29 cellular contexts compared by ENCODE assay signal in the genomic region with DNA sequence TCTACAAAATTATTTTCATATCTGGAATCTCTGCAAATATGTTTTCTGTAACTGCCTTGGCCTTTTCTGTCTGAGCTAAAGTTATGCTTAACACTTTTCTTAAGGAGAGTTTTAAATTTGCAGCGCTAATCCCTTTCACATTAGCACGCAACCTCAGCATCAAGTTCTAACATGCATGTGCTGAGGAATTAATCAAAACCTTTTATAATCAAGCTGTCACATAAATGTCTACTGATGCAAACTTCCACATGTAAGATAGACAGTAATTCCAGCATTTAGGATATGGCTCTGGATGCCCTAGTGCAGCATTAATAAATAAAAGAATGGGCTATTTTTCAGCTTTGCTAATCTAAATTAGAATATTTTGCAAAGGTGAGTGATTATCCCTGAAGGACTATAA. TPM values are rescaled to one million over a fixed set of nuclear protein-coding genes. Genes with fewer than 3 reads are reported as not detected.
"Had no signal": no experiment of that assay in that cellular context is flagged by ENCODE, and none has a peak within 500 bp of the region (broad histone marks: within the 10 kb centered on the region; RNA-seq: fewer than 3 reads in every experiment).

No MANE protein-coding gene starts in this region.

- H3K9me3 Mint-ChIP-seq: activated CD4-positive, alpha-beta memory T cell treated with anti-CD3 and anti-CD28 coated beads for 36 hours; activated CD4-positive, alpha-beta T cell treated with anti-CD3 and anti-CD28 coated beads, Interleukin-2, amount 10 ng/mL, durations not matched to agents 24 days and 14 days; activated naive CD4-positive, alpha-beta T cell treated with anti-CD3 and anti-CD28 coated beads, Interleukin-2, amount 10 ng/mL, durations not matched to agents 7 days and 5 days; activated naive CD4-positive, alpha-beta T cell treated with anti-CD3 and anti-CD28 coated beads, Interleukin-2, amount 50 U/mL, for 72 hours; activated naive CD8-positive, alpha-beta T cell treated with anti-CD3 and anti-CD28 coated beads, Interleukin-2, amount 10 ng/mL, durations not matched to agents 7 days and 5 days; activated T-helper 1 cell treated with anti-CD3 and anti-CD28 coated beads, Interleukin-12 subunit alpha, Interleukin-12 subunit beta, Interleukin-2, Interleukin-4 antibody, amounts not matched to agents 30 ng/mL and 10 ng/mL and 1 ng/mL, durations not matched to agents 14 hours and 24 hours and 36 hours; central memory CD8-positive, alpha-beta T cell; dendritic cell treated with granulocyte-macrophage colony-stimulating factor and Interleukin-4, amounts not matched to agents 40 ng/mL and 50 ng/mL, for 4 days had no signal

- H3K36me3 Mint-ChIP-seq: activated CD4-positive, alpha-beta memory T cell treated with anti-CD3 and anti-CD28 coated beads for 36 hours; activated CD8-positive, alpha-beta memory T cell treated with anti-CD3 and anti-CD28 coated beads, Interleukin-2, amount 10 ng/mL, durations not matched to agents 7 days and 5 days; activated naive CD4-positive, alpha-beta T cell treated with anti-CD3 and anti-CD28 coated beads, Interleukin-2, amount 10 ng/mL, durations not matched to agents 7 days and 5 days; activated naive CD4-positive, alpha-beta T cell treated with anti-CD3 and anti-CD28 coated beads, Interleukin-2, amount 50 U/mL, for 72 hours; activated naive CD8-positive, alpha-beta T cell treated with anti-CD3 and anti-CD28 coated beads, Interleukin-2, amount 10 ng/mL, durations not matched to agents 7 days and 5 days; brain had no signal

- ATAC-seq: activated CD4-positive, alpha-beta T cell treated with anti-CD3 and anti-CD28 coated beads for 36 hours; activated CD8-positive, alpha-beta memory T cell treated with anti-CD3 and anti-CD28 coated beads, Interleukin-2, amount 10 ng/mL, durations not matched to agents 7 days and 5 days; activated CD8-positive, alpha-beta T cell treated with anti-CD3 and anti-CD28 coated beads, Interleukin-2, amount 10 ng/mL, durations not matched to agents 7 days and 5 days; activated naive CD4-positive, alpha-beta T cell treated with anti-CD3 and anti-CD28 coated beads, Interleukin-2, amount 50 U/mL, for 72 hours; gastrocnemius medialis had no signal

- H3K4me1 Mint-ChIP-seq: activated CD4-positive, alpha-beta T cell treated with anti-CD3 and anti-CD28 coated beads for 36 hours; activated CD8-positive, alpha-beta memory T cell treated with anti-CD3 and anti-CD28 coated beads, Interleukin-2, amount 10 ng/mL, durations not matched to agents 7 days and 5 days; activated naive CD4-positive, alpha-beta T cell treated with anti-CD3 and anti-CD28 coated beads, Interleukin-2, amount 10 ng/mL, durations not matched to agents 7 days and 5 days; activated naive CD8-positive, alpha-beta T cell treated with anti-CD3 and anti-CD28 coated beads, Interleukin-2, amount 10 ng/mL, durations not matched to agents 7 days and 5 days; brain; central memory CD8-positive, alpha-beta T cell; endodermal cell had no signal

- DNase-seq: activated CD4-positive, alpha-beta memory T cell treated with anti-CD3 and anti-CD28 coated beads for 36 hours; activated CD4-positive, alpha-beta T cell treated with anti-CD3 and anti-CD28 coated beads for 36 hours; activated CD4-positive, alpha-beta T cell treated with anti-CD3 and anti-CD28 coated beads, Interleukin-2, amount 10 ng/mL, durations not matched to agents 24 days and 14 days; activated CD4-positive, CD25-positive, alpha-beta regulatory T cell; activated CD4-positive, CD25-positive, alpha-beta regulatory T cell treated with anti-CD3 and anti-CD28 coated beads, Interleukin-2, amount 50 U/mL, for 72 hours; activated CD8-positive, alpha-beta memory T cell treated with anti-CD3 and anti-CD28 coated beads, Interleukin-2, amount 10 ng/mL, durations not matched to agents 7 days and 5 days; activated CD8-positive, alpha-beta memory T cell treated with anti-CD3 and anti-CD28 coated beads, Interleukin-2, amount 50 U/mL, for 4 hours; activated CD8-positive, alpha-beta T cell treated with anti-CD3 and anti-CD28 coated beads, Interleukin-2, amount 10 ng/mL, durations not matched to agents 7 days and 5 days; activated gamma-delta T cell; activated naive CD4-positive, alpha-beta T cell; activated naive CD4-positive, alpha-beta T cell treated with anti-CD3 and anti-CD28 coated beads, Interleukin-2, amount 10 ng/mL, durations not matched to agents 7 days and 5 days; activated naive CD8-positive, alpha-beta T cell treated with anti-CD3 and anti-CD28 coated beads, Interleukin-2, amount 10 ng/mL, durations not matched to agents 7 days and 5 days; activated T-cell treated with anti-CD3 and anti-CD28 coated beads, Interleukin-2, amount 50 U/mL, for 1 hour; activated T-cell treated with anti-CD3 and anti-CD28 coated beads, Interleukin-2, amount 50 U/mL, for 48 hours; dorsolateral prefrontal cortex; effector memory CD4-positive, alpha-beta T cell; endodermal cell; foreskin fibroblast; gastrocnemius medialis; glutamatergic neuron; T-helper 2 cell had no signal

- H3K27me3 Mint-ChIP-seq: activated CD4-positive, alpha-beta memory T cell treated with anti-CD3 and anti-CD28 coated beads for 36 hours; brain; central memory CD8-positive, alpha-beta T cell; dendritic cell treated with granulocyte-macrophage colony-stimulating factor and Interleukin-4, amounts not matched to agents 40 ng/mL and 50 ng/mL, for 4 days had no signal

- H3K4me3 ChIP-seq: ascending aorta, breast epithelium, coronary artery, dorsolateral prefrontal cortex, gastrocnemius medialis had no signal

- H3K27ac Mint-ChIP-seq: activated CD4-positive, alpha-beta memory T cell treated with anti-CD3 and anti-CD28 coated beads for 36 hours; activated CD4-positive, alpha-beta T cell treated with anti-CD3 and anti-CD28 coated beads for 36 hours; activated CD4-positive, alpha-beta T cell treated with anti-CD3 and anti-CD28 coated beads, Interleukin-2, amount 10 ng/mL, durations not matched to agents 24 days and 14 days; activated CD8-positive, alpha-beta memory T cell treated with anti-CD3 and anti-CD28 coated beads, Interleukin-2, amount 10 ng/mL, durations not matched to agents 7 days and 5 days; activated CD8-positive, alpha-beta T cell treated with anti-CD3 and anti-CD28 coated beads, Interleukin-2, amount 10 ng/mL, durations not matched to agents 7 days and 5 days; activated naive CD4-positive, alpha-beta T cell treated with anti-CD3 and anti-CD28 coated beads, Interleukin-2, amount 10 ng/mL, durations not matched to agents 7 days and 5 days; activated naive CD4-positive, alpha-beta T cell treated with anti-CD3 and anti-CD28 coated beads, Interleukin-2, amount 50 U/mL, for 72 hours; activated naive CD8-positive, alpha-beta T cell treated with anti-CD3 and anti-CD28 coated beads, Interleukin-2, amount 10 ng/mL, durations not matched to agents 7 days and 5 days; activated T-helper 1 cell treated with anti-CD3 and anti-CD28 coated beads, Interleukin-12 subunit alpha, Interleukin-12 subunit beta, Interleukin-2, Interleukin-4 antibody, amounts not matched to agents 30 ng/mL and 10 ng/mL and 1 ng/mL, durations not matched to agents 14 hours and 24 hours and 36 hours; brain; dendritic cell treated with granulocyte-macrophage colony-stimulating factor and Interleukin-4, amounts not matched to agents 40 ng/mL and 50 ng/mL, for 4 days; endodermal cell had no signal

- H3K4me3 Mint-ChIP-seq: activated CD4-positive, alpha-beta memory T cell treated with anti-CD3 and anti-CD28 coated beads for 36 hours; activated CD4-positive, alpha-beta T cell treated with anti-CD3 and anti-CD28 coated beads for 36 hours; activated CD4-positive, alpha-beta T cell treated with anti-CD3 and anti-CD28 coated beads, Interleukin-2, amount 10 ng/mL, durations not matched to agents 24 days and 14 days; activated CD8-positive, alpha-beta memory T cell treated with anti-CD3 and anti-CD28 coated beads, Interleukin-2, amount 10 ng/mL, durations not matched to agents 7 days and 5 days; activated CD8-positive, alpha-beta T cell treated with anti-CD3 and anti-CD28 coated beads, Interleukin-2, amount 10 ng/mL, durations not matched to agents 7 days and 5 days; activated naive CD4-positive, alpha-beta T cell treated with anti-CD3 and anti-CD28 coated beads, Interleukin-2, amount 10 ng/mL, durations not matched to agents 7 days and 5 days; activated naive CD8-positive, alpha-beta T cell treated with anti-CD3 and anti-CD28 coated beads, Interleukin-2, amount 10 ng/mL, durations not matched to agents 7 days and 5 days; activated T-helper 1 cell treated with anti-CD3 and anti-CD28 coated beads, Interleukin-12 subunit alpha, Interleukin-12 subunit beta, Interleukin-2, Interleukin-4 antibody, amounts not matched to agents 30 ng/mL and 10 ng/mL and 1 ng/mL, durations not matched to agents 14 hours and 24 hours and 36 hours; brain; central memory CD8-positive, alpha-beta T cell; dendritic cell treated with granulocyte-macrophage colony-stimulating factor and Interleukin-4, amounts not matched to agents 40 ng/mL and 50 ng/mL, for 4 days; endodermal cell had no signal

RNA-seq across cellular contexts. Expression of a gene that starts 17.5 kb away (rescaled TPM):
- total RNA-seq: ascending aorta, gastrocnemius medialis had no signal
